In genomic region chr1:33433509-33434362, GRCh38 we compare ENCODE assay signal across 8 cellular contexts. TPM values are rescaled to one million over a fixed set of nuclear protein-coding genes. Genes with fewer than 3 reads are reported as not detected.
A peak's percentile ranks its signal among the peaks of the same experiment; 100 is the strongest.
DNase-seq lines count a peak whose midpoint lies in the region; ATAC-seq and TF ChIP-seq lines count a peak whose summit lies in the region.

No MANE protein-coding gene starts in this region.

- H4K20me1 ChIP-seq in hepatocyte (ENCODE audit: insufficient read depth, poor library complexity, severe bottlenecking) = no peaks in the 10 kb centered on the region

- peaks cover 9% of the 10 kb centered on the region for H3K27me3 ChIP-seq in hepatocyte
- no peaks in the 10 kb centered on the region for H3K27me3 ChIP-seq in testis
- H3K27me3 ChIP-seq in BE2C = no peaks in the 10 kb centered on the region

- H3K9me2 ChIP-seq in hepatocyte (replicated peaks; ENCODE audit: insufficient read depth) = no peaks in the 10 kb centered on the region

- H3K9me3 ChIP-seq in hepatocyte (ENCODE audit: low read depth) (no peaks in the 10 kb centered on the region), testis (no peaks in the 10 kb centered on the region), BE2C (no peaks in the 10 kb centered on the region)

- no peak overlapping the region for H3K4me3 ChIP-seq in hepatocyte
- H3K4me3 ChIP-seq in testis = no peak overlapping the region
- no peak overlapping the region for H3K4me3 ChIP-seq in BE2C (ENCODE audit: low read depth, low read length)

- intact Hi-C loops in testis (cut with DNase I; ENCODE audit: low total_unique reads) = no loop called here

- H3K79me2 ChIP-seq in hepatocyte = no peaks in the 10 kb centered on the region

- H3K27ac ChIP-seq in hepatocyte (peak overlapping the region; percentile 32), testis (no peak overlapping the region)

- H3K36me3 ChIP-seq in hepatocyte (replicated peaks; ENCODE audit: insufficient read depth, low read depth) (no peaks in the 10 kb centered on the region), testis (ENCODE audit: low read depth, missing control alignments) (no peaks in the 10 kb centered on the region), BE2C (no peaks in the 10 kb centered on the region)

- no peak for TF ChIP-seq POLR2A in testis (IDR thresholded peaks at IDR 0.05)

- H3K4me1 ChIP-seq in hepatocyte (ENCODE audit: insufficient read depth) = peaks cover 17% of the 10 kb centered on the region
- no peaks in the 10 kb centered on the region for H3K4me1 ChIP-seq in testis
- H3K4me1 ChIP-seq in BE2C = no peaks in the 10 kb centered on the region

- WGBS in hepatocyte (ENCODE audit: low lambda C conversion rate, missing lambda C conversion rate) = 33% methylated on average over 3 of the region's 3 CpGs
- 48 to 55% methylated on average over 3 of the region's 3 CpGs for WGBS in testis, 2 donors

- H2AFZ ChIP-seq in hepatocyte = no peak overlapping the region

- no peak for ATAC-seq in HG03457 (IDR thresholded peaks at IDR 0.05; ENCODE audit: unreplicated experiment)
- ATAC-seq in HG02885 (IDR thresholded peaks at IDR 0.05; ENCODE audit: poor library complexity, unreplicated experiment) = no peak

- no peak overlapping the region for H3K4me2 ChIP-seq in hepatocyte

- peak; percentile 18 for DNase-seq in NCI-H2029 (lab: John Stamatoyannopoulos, UW)
- no peak for DNase-seq in NCI-H2029 treated with DMSO at 0.1 percent for 48 hours (lab: John Stamatoyannopoulos, UW)
- DNase-seq in T1000 (lab: John Stamatoyannopoulos, UW) = peak; percentile 86
- peak; percentile 80 for DNase-seq in hepatocyte (ENCODE audit: low spot score)
- DNase-seq in testis = peak; percentile 34
- no peak for DNase-seq in BE2C

- TF ChIP-seq CTCF in hepatocyte (IDR thresholded peaks at IDR 0.05; ENCODE audit: poor library complexity) (no peak), testis (IDR thresholded peaks at IDR 0.05) (no peak), BE2C (IDR thresholded peaks at IDR 0.05; ENCODE audit: low read depth, low read length) (no peak)

RNA-seq across cellular contexts. Expression of gene PHC2, which starts 2.8 kb away (rescaled TPM):
- total RNA-seq in hepatocyte (56.3 and 77.5 TPM in 2 replicates), testis (100 to 1,000 TPM; 121 to 130 TPM)
- polyA plus RNA-seq in hepatocyte (101 and 121 TPM in 2 replicates), testis (ENCODE audit: insufficient read depth, low read depth, low replicate concordance) (178 TPM)
- polyA plus RNA-seq in BE2C (2012; ENCODE audit: insufficient read depth, insufficient read length, low read depth) = 36.8 TPM

RNA-seq across cellular contexts. Expression of gene ZSCAN20, which starts 38.7 kb away (rescaled TPM):
- total RNA-seq in hepatocyte (6.6 and 6.8 TPM in 2 replicates), testis (10 to 100 TPM in 1 of 2 donors, 1 to 10 TPM in 1; 9.8 to 10.1 TPM)
- polyA plus RNA-seq in hepatocyte (0.98 and 1.5 TPM in 2 replicates), testis (ENCODE audit: insufficient read depth, low read depth, low replicate concordance) (4.5 TPM)
- 0.63 TPM for polyA plus RNA-seq in BE2C (2012; ENCODE audit: insufficient read depth, insufficient read length, low read depth)

Comparison
In these comparisons a context has a peak if more than half of its experiments do, and no peak if none do; other contexts are left out.
1. DNase-seq: peak in NCI-H2029 (single experiment), T1000 (single experiment), hepatocyte (single experiment) and testis (single experiment); none in NCI-H2029 treated with DMSO at 0.1 percent for 48 hours (single experiment) and BE2C (single experiment).